In the genomic region with DNA sequence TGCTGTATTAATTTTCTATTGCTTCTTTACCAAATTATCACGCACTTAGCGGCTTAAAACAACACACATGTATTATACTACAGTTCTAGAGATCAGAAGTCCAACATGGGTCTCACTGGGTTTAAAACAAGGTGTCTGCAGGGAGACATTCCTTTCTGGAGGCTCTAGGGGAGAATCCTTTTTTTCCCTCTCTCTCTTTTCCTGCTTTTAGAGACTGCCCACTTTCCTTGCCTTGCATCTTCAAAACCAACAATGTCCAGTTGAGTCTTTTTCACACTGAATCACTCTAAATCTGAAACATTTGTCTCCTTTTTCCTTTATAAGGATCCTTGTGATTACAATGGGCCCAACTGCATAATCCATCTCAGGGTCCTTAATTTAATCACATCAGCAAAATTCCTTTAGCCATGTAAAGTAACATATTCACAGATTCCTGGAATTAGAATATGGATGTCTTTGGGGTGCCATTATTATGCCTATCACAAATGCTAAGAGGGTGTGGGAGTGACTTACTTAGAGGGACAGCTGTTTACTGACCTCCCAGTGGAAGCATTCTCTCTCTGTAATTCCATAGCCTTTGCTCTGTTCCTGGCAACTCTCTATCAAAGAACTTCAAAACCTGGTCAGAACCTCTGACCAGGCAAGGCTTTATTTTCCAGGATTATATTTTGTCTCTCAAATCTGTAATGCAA, we compare ENCODE assay signal across 1 cellular context.
TF ChIP-seq lines count a peak whose summit lies in the region.

No MANE protein-coding gene starts in this region.

TF ChIP-seq in WTC11, 78 proteins besides CTCF, POLR2A, EP300 and RAD21 (continued from another document):
- TF ChIP-seq, protein P1, sequence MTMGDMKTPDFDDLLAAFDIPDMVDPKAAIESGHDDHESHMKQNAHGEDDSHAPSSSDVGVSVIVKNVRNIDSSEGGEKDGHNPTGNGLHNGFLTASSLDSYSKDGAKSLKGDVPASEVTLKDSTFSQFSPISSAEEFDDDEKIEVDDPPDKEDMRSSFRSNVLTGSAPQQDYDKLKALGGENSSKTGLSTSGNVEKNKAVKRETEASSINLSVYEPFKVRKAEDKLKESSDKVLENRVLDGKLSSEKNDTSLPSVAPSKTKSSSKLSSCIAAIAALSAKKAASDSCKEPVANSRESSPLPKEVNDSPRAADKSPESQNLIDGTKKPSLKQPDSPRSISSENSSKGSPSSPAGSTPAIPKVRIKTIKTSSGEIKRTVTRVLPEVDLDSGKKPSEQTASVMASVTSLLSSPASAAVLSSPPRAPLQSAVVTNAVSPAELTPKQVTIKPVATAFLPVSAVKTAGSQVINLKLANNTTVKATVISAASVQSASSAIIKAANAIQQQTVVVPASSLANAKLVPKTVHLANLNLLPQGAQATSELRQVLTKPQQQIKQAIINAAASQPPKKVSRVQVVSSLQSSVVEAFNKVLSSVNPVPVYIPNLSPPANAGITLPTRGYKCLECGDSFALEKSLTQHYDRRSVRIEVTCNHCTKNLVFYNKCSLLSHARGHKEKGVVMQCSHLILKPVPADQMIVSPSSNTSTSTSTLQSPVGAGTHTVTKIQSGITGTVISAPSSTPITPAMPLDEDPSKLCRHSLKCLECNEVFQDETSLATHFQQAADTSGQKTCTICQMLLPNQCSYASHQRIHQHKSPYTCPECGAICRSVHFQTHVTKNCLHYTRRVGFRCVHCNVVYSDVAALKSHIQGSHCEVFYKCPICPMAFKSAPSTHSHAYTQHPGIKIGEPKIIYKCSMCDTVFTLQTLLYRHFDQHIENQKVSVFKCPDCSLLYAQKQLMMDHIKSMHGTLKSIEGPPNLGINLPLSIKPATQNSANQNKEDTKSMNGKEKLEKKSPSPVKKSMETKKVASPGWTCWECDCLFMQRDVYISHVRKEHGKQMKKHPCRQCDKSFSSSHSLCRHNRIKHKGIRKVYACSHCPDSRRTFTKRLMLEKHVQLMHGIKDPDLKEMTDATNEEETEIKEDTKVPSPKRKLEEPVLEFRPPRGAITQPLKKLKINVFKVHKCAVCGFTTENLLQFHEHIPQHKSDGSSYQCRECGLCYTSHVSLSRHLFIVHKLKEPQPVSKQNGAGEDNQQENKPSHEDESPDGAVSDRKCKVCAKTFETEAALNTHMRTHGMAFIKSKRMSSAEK (CRISPR knock-in tag; IDR thresholded peaks at IDR 0.05; ENCODE audit: borderline replicate concordance), result 0 out of 2 replicates have a peak, but pooled peaks have one; percentile 13
- TF ChIP-seq ZNF423 (CRISPR knock-in tag; IDR thresholded peaks at IDR 0.05) (no peak), ETV6 (CRISPR knock-in tag; IDR thresholded peaks at IDR 0.05) (0 out of 2 replicates have a peak, but pooled peaks have one; percentile 52)
